In the genomic region with DNA sequence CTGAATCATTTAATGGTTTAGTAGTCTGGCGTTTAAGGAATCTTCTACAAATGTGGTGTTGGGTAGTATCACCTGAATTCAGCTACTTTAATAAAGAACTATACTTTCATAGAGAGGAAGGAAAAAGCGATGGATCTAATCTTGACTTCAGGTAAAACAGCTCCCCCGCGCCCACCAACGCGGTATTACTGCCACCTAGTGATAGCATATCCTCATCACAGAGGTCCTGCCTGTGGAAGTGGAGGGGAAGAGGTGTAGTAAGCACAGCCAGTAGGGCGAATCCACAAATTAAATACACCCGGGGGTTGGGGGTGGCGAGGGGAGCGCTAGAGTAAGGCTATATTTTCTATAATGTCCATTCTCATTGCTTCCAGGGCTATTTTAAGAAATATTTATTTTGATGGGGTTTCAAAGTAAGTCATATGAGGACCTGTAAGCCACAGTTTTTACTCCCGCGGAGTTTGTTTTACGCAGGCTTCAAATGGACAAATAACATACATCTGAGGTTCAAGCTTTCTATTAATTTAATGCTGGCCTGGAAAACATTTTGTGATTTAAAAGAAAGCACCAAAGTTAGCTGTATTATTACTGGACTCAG, we compare ENCODE assay signal across 1 cellular context.
TF ChIP-seq lines count a peak whose summit lies in the region.

No MANE protein-coding gene starts in this region.

TF ChIP-seq in HepG2, 621 proteins besides CTCF, POLR2A, EP300 and RAD21 (continued from another document):
- TF ChIP-seq ZNF557 (CRISPR knock-in tag; IDR thresholded peaks at IDR 0.05), result no peak
- TF ChIP-seq CBX2 (IDR thresholded peaks at IDR 0.05; ENCODE audit: low read depth, low read length), result no peak
- no peak for TF ChIP-seq CBX2 (CRISPR knock-in tag; IDR thresholded peaks at IDR 0.05; ENCODE audit: low read depth)
- no peak for TF ChIP-seq NR3C1 (CRISPR knock-in tag; IDR thresholded peaks at IDR 0.05)
- peak; percentile 33; the same call in 1 of the 2 replicates for TF ChIP-seq KDM2A (CRISPR knock-in tag; IDR thresholded peaks at IDR 0.05; ENCODE audit: borderline replicate concordance, low read depth)
- TF ChIP-seq, protein P1, sequence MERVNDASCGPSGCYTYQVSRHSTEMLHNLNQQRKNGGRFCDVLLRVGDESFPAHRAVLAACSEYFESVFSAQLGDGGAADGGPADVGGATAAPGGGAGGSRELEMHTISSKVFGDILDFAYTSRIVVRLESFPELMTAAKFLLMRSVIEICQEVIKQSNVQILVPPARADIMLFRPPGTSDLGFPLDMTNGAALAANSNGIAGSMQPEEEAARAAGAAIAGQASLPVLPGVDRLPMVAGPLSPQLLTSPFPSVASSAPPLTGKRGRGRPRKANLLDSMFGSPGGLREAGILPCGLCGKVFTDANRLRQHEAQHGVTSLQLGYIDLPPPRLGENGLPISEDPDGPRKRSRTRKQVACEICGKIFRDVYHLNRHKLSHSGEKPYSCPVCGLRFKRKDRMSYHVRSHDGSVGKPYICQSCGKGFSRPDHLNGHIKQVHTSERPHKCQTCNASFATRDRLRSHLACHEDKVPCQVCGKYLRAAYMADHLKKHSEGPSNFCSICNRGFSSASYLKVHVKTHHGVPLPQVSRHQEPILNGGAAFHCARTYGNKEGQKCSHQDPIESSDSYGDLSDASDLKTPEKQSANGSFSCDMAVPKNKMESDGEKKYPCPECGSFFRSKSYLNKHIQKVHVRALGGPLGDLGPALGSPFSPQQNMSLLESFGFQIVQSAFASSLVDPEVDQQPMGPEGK (CRISPR knock-in tag; IDR thresholded peaks at IDR 0.05), result no peak
- 0 out of 2 replicates have a peak, but pooled peaks have one; percentile 48 for TF ChIP-seq TOE1 (CRISPR knock-in tag; IDR thresholded peaks at IDR 0.05)
- TF ChIP-seq HMGXB4 (CRISPR knock-in tag; IDR thresholded peaks at IDR 0.05; ENCODE audit: borderline replicate concordance in 1 of 2, low read depth in 1 of 2), result 0 out of 4 replicates have a peak, but pooled peaks of 1 of the 2 experiments have one; percentile 26
- TF ChIP-seq ELF3 (CRISPR knock-in tag; IDR thresholded peaks at IDR 0.05), result peak; percentile 17; the same call in 1 of the 2 replicates
- peak; percentile 34; the same call in 1 of the 2 replicates for TF ChIP-seq ZNF580 (CRISPR knock-in tag; IDR thresholded peaks at IDR 0.05; ENCODE audit: borderline replicate concordance, low read depth)
- peak; percentile 92 for TF ChIP-seq STAG1 (CRISPR knock-in tag; IDR thresholded peaks at IDR 0.05)
- TF ChIP-seq ZFP1 (CRISPR knock-in tag; IDR thresholded peaks at IDR 0.05), result no peak
- TF ChIP-seq TEAD2 (CRISPR knock-in tag; IDR thresholded peaks at IDR 0.05), result no peak
